Comparison of ENCODE assay signal across 16 cellular contexts in the genomic region with DNA sequence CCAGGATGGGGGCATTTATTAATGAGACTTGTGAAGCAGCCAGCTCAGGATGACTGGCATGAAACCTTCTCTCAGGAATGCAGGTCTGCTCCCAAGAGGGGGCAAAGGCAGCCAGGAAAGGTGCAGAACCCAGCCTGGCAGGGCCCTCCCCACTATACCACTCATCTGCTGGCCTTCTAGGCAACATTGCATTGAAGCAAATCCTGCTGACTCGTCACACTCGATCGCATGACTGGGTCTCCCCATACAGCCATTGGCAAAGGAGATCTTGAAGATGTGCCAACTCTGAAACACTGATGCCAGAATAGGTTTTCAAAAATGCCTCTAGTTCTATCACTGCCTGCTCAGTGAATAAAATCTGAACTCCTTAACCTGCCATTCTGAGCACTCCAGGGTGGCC.
DNase-seq lines count a peak whose midpoint lies in the region; ATAC-seq and TF ChIP-seq lines count a peak whose summit lies in the region.
"Had no signal": no experiment of that assay in that cellular context is flagged by ENCODE, and none has a peak within 500 bp of the region (broad histone marks: within the 10 kb centered on the region; RNA-seq: fewer than 3 reads in every experiment).

No MANE protein-coding gene starts in this region.

- H3K9ac ChIP-seq in SK-N-SH = no peak overlapping the region

- H3K27me3 ChIP-seq in SK-N-SH (ENCODE audit: insufficient read depth) (no peaks in the 10 kb centered on the region), RWPE2 (ENCODE audit: insufficient read depth, poor library complexity, severe bottlenecking) (no peaks in the 10 kb centered on the region), foreskin keratinocyte (no peaks in the 10 kb centered on the region), upper lobe of right lung (no peaks in the 10 kb centered on the region)

- no peaks in the 10 kb centered on the region for H3K4me1 ChIP-seq in SK-N-SH (ENCODE audit: control insufficient read depth in 1 of 2, insufficient read depth in 2 of 2, low read depth in 1 of 2, low read length in 1 of 2)
- H3K4me1 ChIP-seq in RWPE2 (ENCODE audit: insufficient read depth, poor library complexity, severe bottlenecking) = peaks cover 13% of the 10 kb centered on the region
- peaks cover 4% of the 10 kb centered on the region for H3K4me1 ChIP-seq in foreskin keratinocyte
- no peaks in the 10 kb centered on the region for H3K4me1 ChIP-seq in upper lobe of right lung

- TF ChIP-seq RAD21 in SK-N-SH (IDR thresholded peaks at IDR 0.05; ENCODE audit: low read length) = no peak

- H4K20me1 ChIP-seq in SK-N-SH (ENCODE audit: insufficient read depth) = no peaks in the 10 kb centered on the region; the same call in 1 of the 2 replicates

- intact Hi-C loops in upper lobe of right lung (cut with DNase I) = no loop called here

- no peaks in the 10 kb centered on the region for H3F3A ChIP-seq in SK-N-SH (replicated peaks; ENCODE audit: insufficient read depth)

- no peak overlapping the region for H2AFZ ChIP-seq in SK-N-SH (ENCODE audit: low read depth)

- no peak overlapping the region for H3K4me2 ChIP-seq in SK-N-SH

- H3K9me3 ChIP-seq in SK-N-SH (no peaks in the 10 kb centered on the region), RWPE2 (ENCODE audit: severe bottlenecking) (no peaks in the 10 kb centered on the region), upper lobe of right lung (no peaks in the 10 kb centered on the region)

- POLR2A ChIA-PET in SK-N-SH (lab: Yijun Ruan, JAX) = no interaction called here

- TF ChIP-seq EP300 in SK-N-SH (IDR thresholded peaks at IDR 0.05; ENCODE audit: borderline replicate concordance in 1 of 2, low read depth in 1 of 2, low read length in 1 of 2) = no peak

- H3K27ac ChIP-seq in SK-N-SH (ENCODE audit: low read depth in 2 of 2, low read length in 1 of 2) = no peak overlapping the region
- no peak overlapping the region for H3K27ac ChIP-seq in RWPE2 (ENCODE audit: poor library complexity, severe bottlenecking)
- H3K27ac ChIP-seq in foreskin keratinocyte = no peak overlapping the region
- no peak overlapping the region for H3K27ac ChIP-seq in upper lobe of right lung
- H3K27ac ChIP-seq: dorsolateral prefrontal cortex, WERI-Rb-1 had no signal

- H3K36me3 ChIP-seq in SK-N-SH (replicated peaks in 1 of 2; ENCODE audit: control insufficient read depth in 1 of 2, insufficient read depth in 2 of 2, low read length in 1 of 2) (no peaks in the 10 kb centered on the region), RWPE2 (ENCODE audit: low read depth) (no peaks in the 10 kb centered on the region), upper lobe of right lung (no peaks in the 10 kb centered on the region)
- H3K36me3 ChIP-seq: WERI-Rb-1 had no signal

- TF ChIP-seq CTCF in SK-N-SH (IDR thresholded peaks at IDR 0.05) (no peak), RWPE2 (IDR thresholded peaks at IDR 0.05; ENCODE audit: poor library complexity, severe bottlenecking) (no peak), foreskin keratinocyte (conservative IDR thresholded peaks at IDR 0.05) (no peak), upper lobe of right lung (IDR thresholded peaks at IDR 0.05) (no peak)

- no peaks in the 10 kb centered on the region for H3K79me2 ChIP-seq in SK-N-SH (ENCODE audit: insufficient read depth)

- no peak for DNase-seq in SK-N-SH
- DNase-seq in RWPE2 (ENCODE audit: low spot score) = no peak
- peak in 1 of 2 donors; percentile 38 for DNase-seq in foreskin keratinocyte
- DNase-seq in upper lobe of right lung = no peak
- DNase-seq in stimulated activated CD4-positive, alpha-beta T cell treated with anti-CD3 and anti-CD28 coated beads, Interleukin-2, amount 100 ng/mL, for 48 hours = no peak
- DNase-seq: activated gamma-delta T cell treated with Interleukin-2 at 50 U/mL for 16 hours; Calu3; NCI-H510A treated with DMSO at 0.1 percent for 48 hours; right cardiac atrium; stimulated activated CD4-positive, alpha-beta T cell treated with anti-CD3 and anti-CD28 coated beads, Interleukin-2, amount 100 ng/mL, for 24 hours; WERI-Rb-1 had no signal

- CTCF ChIA-PET in SK-N-SH (lab: Yijun Ruan, JAX) = interaction anchor here (1.0 to 1.1 kb wide), 2 partner anchors 23 to 49 kb away, joined by 3 read pairs; no protein-coding TSS in a partner anchor

- no peaks in the 10 kb centered on the region for H3K9me2 ChIP-seq in SK-N-SH

- ATAC-seq in SK-N-SH treated with all-trans-retinoic acid at 6 μM for 48 hours = peak; percentile 41; the same call in 1 of the 3 replicates
- ATAC-seq in RWPE2 (ENCODE audit: low read depth) = peak; percentile 61
- ATAC-seq in foreskin keratinocyte = peak; percentile 41
- ATAC-seq in upper lobe of right lung = peak; percentile 21
- ATAC-seq in HG03469 (IDR thresholded peaks at IDR 0.05; ENCODE audit: unreplicated experiment) = no peak
- ATAC-seq in HG03139 (IDR thresholded peaks at IDR 0.05; ENCODE audit: unreplicated experiment) = no peak
- ATAC-seq: right cardiac atrium had no signal

- 88% methylated on average over 3 of the region's 3 CpGs for WGBS in SK-N-SH (ENCODE audit: low lambda C conversion rate)

- H3K4me3 ChIP-seq in SK-N-SH (ENCODE audit: low read depth in 2 of 2, low read length in 1 of 2) (no peak overlapping the region), RWPE2 (ENCODE audit: severe bottlenecking) (no peak overlapping the region), upper lobe of right lung (no peak overlapping the region)
- H3K4me3 ChIP-seq: dorsolateral prefrontal cortex, lung had no signal

TF ChIP-seq in SK-N-SH treated with all-trans-retinoic acid at 6 μM for 48 hours, 23 proteins besides CTCF, POLR2A, EP300 and RAD21:
- TF ChIP-seq PPARA (CRISPR knock-in tag; IDR thresholded peaks at IDR 0.05; ENCODE audit: borderline replicate concordance) = no peak
- TF ChIP-seq, protein P1, sequence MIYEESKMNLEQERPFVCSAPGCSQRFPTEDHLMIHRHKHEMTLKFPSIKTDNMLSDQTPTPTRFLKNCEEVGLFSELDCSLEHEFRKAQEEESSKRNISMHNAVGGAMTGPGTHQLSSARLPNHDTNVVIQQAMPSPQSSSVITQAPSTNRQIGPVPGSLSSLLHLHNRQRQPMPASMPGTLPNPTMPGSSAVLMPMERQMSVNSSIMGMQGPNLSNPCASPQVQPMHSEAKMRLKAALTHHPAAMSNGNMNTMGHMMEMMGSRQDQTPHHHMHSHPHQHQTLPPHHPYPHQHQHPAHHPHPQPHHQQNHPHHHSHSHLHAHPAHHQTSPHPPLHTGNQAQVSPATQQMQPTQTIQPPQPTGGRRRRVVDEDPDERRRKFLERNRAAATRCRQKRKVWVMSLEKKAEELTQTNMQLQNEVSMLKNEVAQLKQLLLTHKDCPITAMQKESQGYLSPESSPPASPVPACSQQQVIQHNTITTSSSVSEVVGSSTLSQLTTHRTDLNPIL (CRISPR knock-in tag; IDR thresholded peaks at IDR 0.05; ENCODE audit: low read depth) = no peak
- TF ChIP-seq ARNTL (CRISPR knock-in tag; IDR thresholded peaks at IDR 0.05; ENCODE audit: borderline replicate concordance, low read depth) = no peak
- TF ChIP-seq PATZ1 (CRISPR knock-in tag; IDR thresholded peaks at IDR 0.05; ENCODE audit: borderline replicate concordance) = no peak
- no peak for TF ChIP-seq ZNF8 (CRISPR knock-in tag; IDR thresholded peaks at IDR 0.05)

TF ChIP-seq in SK-N-SH, 30 proteins besides CTCF, POLR2A, EP300 and RAD21:
- TF ChIP-seq MAX (IDR thresholded peaks at IDR 0.05; ENCODE audit: low read depth) (no peak), RXRA (IDR thresholded peaks at IDR 0.05; ENCODE audit: borderline replicate concordance, low read depth) (no peak), FOXM1 (IDR thresholded peaks at IDR 0.05; ENCODE audit: low read depth) (no peak)
- TF ChIP-seq, protein P2, sequence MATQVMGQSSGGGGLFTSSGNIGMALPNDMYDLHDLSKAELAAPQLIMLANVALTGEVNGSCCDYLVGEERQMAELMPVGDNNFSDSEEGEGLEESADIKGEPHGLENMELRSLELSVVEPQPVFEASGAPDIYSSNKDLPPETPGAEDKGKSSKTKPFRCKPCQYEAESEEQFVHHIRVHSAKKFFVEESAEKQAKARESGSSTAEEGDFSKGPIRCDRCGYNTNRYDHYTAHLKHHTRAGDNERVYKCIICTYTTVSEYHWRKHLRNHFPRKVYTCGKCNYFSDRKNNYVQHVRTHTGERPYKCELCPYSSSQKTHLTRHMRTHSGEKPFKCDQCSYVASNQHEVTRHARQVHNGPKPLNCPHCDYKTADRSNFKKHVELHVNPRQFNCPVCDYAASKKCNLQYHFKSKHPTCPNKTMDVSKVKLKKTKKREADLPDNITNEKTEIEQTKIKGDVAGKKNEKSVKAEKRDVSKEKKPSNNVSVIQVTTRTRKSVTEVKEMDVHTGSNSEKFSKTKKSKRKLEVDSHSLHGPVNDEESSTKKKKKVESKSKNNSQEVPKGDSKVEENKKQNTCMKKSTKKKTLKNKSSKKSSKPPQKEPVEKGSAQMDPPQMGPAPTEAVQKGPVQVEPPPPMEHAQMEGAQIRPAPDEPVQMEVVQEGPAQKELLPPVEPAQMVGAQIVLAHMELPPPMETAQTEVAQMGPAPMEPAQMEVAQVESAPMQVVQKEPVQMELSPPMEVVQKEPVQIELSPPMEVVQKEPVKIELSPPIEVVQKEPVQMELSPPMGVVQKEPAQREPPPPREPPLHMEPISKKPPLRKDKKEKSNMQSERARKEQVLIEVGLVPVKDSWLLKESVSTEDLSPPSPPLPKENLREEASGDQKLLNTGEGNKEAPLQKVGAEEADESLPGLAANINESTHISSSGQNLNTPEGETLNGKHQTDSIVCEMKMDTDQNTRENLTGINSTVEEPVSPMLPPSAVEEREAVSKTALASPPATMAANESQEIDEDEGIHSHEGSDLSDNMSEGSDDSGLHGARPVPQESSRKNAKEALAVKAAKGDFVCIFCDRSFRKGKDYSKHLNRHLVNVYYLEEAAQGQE (IDR thresholded peaks at IDR 0.05; ENCODE audit: low read depth, low read length) = no peak

Comparison
In these comparisons a context has a peak if more than half of its experiments do, and no peak if none do; other contexts are left out.
1. ATAC-seq: peak in SK-N-SH treated with all-trans-retinoic acid at 6 μM for 48 hours (single experiment), RWPE2 (single experiment), foreskin keratinocyte (single experiment) and upper lobe of right lung (single experiment); none in HG03469 (single experiment) and HG03139 (single experiment).